1 cellular context compared by ENCODE assay signal in genomic region chr6:117263353-117263927, GRCh38.
TF ChIP-seq lines count a peak whose summit lies in the region.

No MANE protein-coding gene starts in this region.

TF ChIP-seq in H1, 55 proteins besides CTCF, POLR2A, EP300 and RAD21:
- TF ChIP-seq CEBPB (IDR thresholded peaks at IDR 0.05; ENCODE audit: low read depth, low read length) (no peak), RNF2 (IDR thresholded peaks at IDR 0.05; ENCODE audit: borderline replicate concordance, low read depth, low read length, missing control alignments, poor library complexity, severe bottlenecking) (peak; percentile 67)
